24 cellular contexts compared by ENCODE assay signal in the genomic region with DNA sequence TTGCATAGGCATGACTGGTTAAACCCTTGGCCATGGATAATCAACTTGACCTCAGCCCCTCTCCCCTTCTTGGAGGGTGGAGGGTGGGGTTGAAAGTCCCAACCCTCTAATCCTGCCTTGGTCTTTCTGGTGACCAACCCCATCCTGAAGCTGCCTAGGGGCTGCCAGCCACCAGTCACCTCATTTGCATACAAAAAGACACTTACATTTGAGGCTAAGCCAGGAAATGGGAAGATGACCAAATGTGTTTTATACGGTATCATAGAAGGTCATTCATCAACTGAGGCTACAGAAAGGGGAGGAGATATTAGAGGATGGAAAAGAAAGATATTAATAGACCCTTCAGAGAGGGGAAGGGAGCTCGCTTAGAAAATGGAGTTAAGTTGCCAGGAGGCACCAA.
DNase-seq lines count a peak whose midpoint lies in the region; ATAC-seq, FAIRE-seq and TF ChIP-seq lines count a peak whose summit lies in the region.
"Had no signal": no experiment of that assay in that cellular context is flagged by ENCODE, and none has a peak within 500 bp of the region (broad histone marks: within the 10 kb centered on the region; RNA-seq: fewer than 3 reads in every experiment).

No MANE protein-coding gene starts in this region.

- no peak overlapping the region for H3K27ac ChIP-seq in CD8-positive, alpha-beta T cell (ENCODE audit: low read depth, low read length)
- no peak overlapping the region for H3K27ac ChIP-seq in kidney (ENCODE audit: low read depth in 2 of 2, low read length in 2 of 2)
- H3K27ac ChIP-seq: body of pancreas, gastrocnemius medialis, HL-60 had no signal

- H3K4me3 Mint-ChIP-seq in activated CD4-positive, alpha-beta T cell treated with anti-CD3 and anti-CD28 coated beads, Interleukin-2, amount 10 ng/mL, durations not matched to agents 24 days and 14 days: peak overlapping the region; percentile 2
- no peak overlapping the region for H3K4me3 Mint-ChIP-seq in CD8-positive, alpha-beta T cell
- H3K4me3 Mint-ChIP-seq in activated T-helper 17 cell treated with anti-CD3 and anti-CD28 coated beads, Interleukin-2, amount 50 U/mL, for 72 hours: peak overlapping the region; percentile 50
- H3K4me3 Mint-ChIP-seq: type B pancreatic cell had no signal

- H3K27me3 Mint-ChIP-seq in activated CD4-positive, alpha-beta T cell treated with anti-CD3 and anti-CD28 coated beads, Interleukin-2, amount 10 ng/mL, durations not matched to agents 24 days and 14 days: no peaks in the 10 kb centered on the region
- no peaks in the 10 kb centered on the region for H3K27me3 Mint-ChIP-seq in CD8-positive, alpha-beta T cell (ENCODE audit: low read depth)
- H3K27me3 Mint-ChIP-seq in activated T-helper 17 cell treated with anti-CD3 and anti-CD28 coated beads, Interleukin-2, amount 50 U/mL, for 72 hours: no peaks in the 10 kb centered on the region
- H3K27me3 Mint-ChIP-seq: type B pancreatic cell had no signal

- peak overlapping the region; percentile 10 for H3K27ac Mint-ChIP-seq in activated CD4-positive, alpha-beta T cell treated with anti-CD3 and anti-CD28 coated beads, Interleukin-2, amount 10 ng/mL, durations not matched to agents 24 days and 14 days
- H3K27ac Mint-ChIP-seq in CD8-positive, alpha-beta T cell: peak overlapping the region; percentile 90
- H3K27ac Mint-ChIP-seq in activated T-helper 17 cell treated with anti-CD3 and anti-CD28 coated beads, Interleukin-2, amount 50 U/mL, for 72 hours: peak overlapping the region; percentile 69

- intact Hi-C loops in activated CD4-positive, alpha-beta T cell treated with anti-CD3 and anti-CD28 coated beads, Interleukin-2, amount 10 ng/mL, durations not matched to agents 24 days and 14 days (cut with micrococcal nuclease): loop anchor here (1.0 to 2.0 kb wide), 3 partner anchors 15 to 95 kb away; no protein-coding TSS in a partner anchor
- intact Hi-C loops in CD8-positive, alpha-beta T cell (cut with DNase I, micrococcal nuclease): no loop called here
- intact Hi-C loops in kidney (cut with DNase I): no loop called here

- FAIRE-seq in kidney (lab: Jason Lieb, UNC): no peak
- FAIRE-seq: HepG2, TTC549 had no signal

- H3K36me3 Mint-ChIP-seq in activated CD4-positive, alpha-beta T cell treated with anti-CD3 and anti-CD28 coated beads, Interleukin-2, amount 10 ng/mL, durations not matched to agents 24 days and 14 days (ENCODE audit: low read depth): peaks cover 47% of the 10 kb centered on the region
- peaks cover 52% of the 10 kb centered on the region for H3K36me3 Mint-ChIP-seq in CD8-positive, alpha-beta T cell
- peaks cover 78% of the 10 kb centered on the region for H3K36me3 Mint-ChIP-seq in activated T-helper 17 cell treated with anti-CD3 and anti-CD28 coated beads, Interleukin-2, amount 50 U/mL, for 72 hours (ENCODE audit: low read depth)

- TF ChIP-seq CTCF in CD8-positive, alpha-beta T cell (IDR thresholded peaks at IDR 0.05): no peak
- no peak for TF ChIP-seq CTCF in kidney (IDR thresholded peaks at IDR 0.05; ENCODE audit: borderline replicate concordance, extremely low read depth, insufficient read depth)

- no peak for ATAC-seq in CD8-positive, alpha-beta T cell
- no peak for ATAC-seq in activated T-helper 17 cell treated with anti-CD3 and anti-CD28 coated beads, Interleukin-2, amount 50 U/mL, for 72 hours (replicated peaks)
- ATAC-seq: body of pancreas, esophagus mucosa, gastrocnemius medialis, HepG2 had no signal

- H3K4me1 ChIP-seq in CD8-positive, alpha-beta T cell (ENCODE audit: insufficient read depth, low read length): peaks cover 79% of the 10 kb centered on the region
- H3K4me1 ChIP-seq in kidney (ENCODE audit: control insufficient read depth in 1 of 2, insufficient read depth in 1 of 2, low read depth in 1 of 2, low read length in 2 of 2): peaks cover 5 to 7% of the 10 kb centered on the region in 2 donors

- H3K4me1 Mint-ChIP-seq in activated CD4-positive, alpha-beta T cell treated with anti-CD3 and anti-CD28 coated beads, Interleukin-2, amount 10 ng/mL, durations not matched to agents 24 days and 14 days: peaks cover 70% of the 10 kb centered on the region
- H3K4me1 Mint-ChIP-seq in CD8-positive, alpha-beta T cell (ENCODE audit: low read depth): peaks cover 83% of the 10 kb centered on the region
- H3K4me1 Mint-ChIP-seq in activated T-helper 17 cell treated with anti-CD3 and anti-CD28 coated beads, Interleukin-2, amount 50 U/mL, for 72 hours: peaks cover 64% of the 10 kb centered on the region

- H3K27me3 ChIP-seq in CD8-positive, alpha-beta T cell (ENCODE audit: insufficient read depth, low read length): no peaks in the 10 kb centered on the region
- H3K27me3 ChIP-seq: body of pancreas, gastrocnemius medialis had no signal

- POLR2A ChIA-PET in CD8-positive, alpha-beta T cell (lab: Charles Lee): interaction anchor here (1.0 to 1.9 kb wide), 2 partner anchors 13 to 19 kb away, joined by 3 to 7 read pairs; no protein-coding TSS in a partner anchor

- no peaks in the 10 kb centered on the region for H3K36me3 ChIP-seq in CD8-positive, alpha-beta T cell (ENCODE audit: insufficient read depth, low read length)
- no peaks in the 10 kb centered on the region for H3K36me3 ChIP-seq in kidney (ENCODE audit: control insufficient read depth in 1 of 2, insufficient read depth in 2 of 2, low read length in 2 of 2)
- H3K36me3 ChIP-seq: gastrocnemius medialis had no signal

- no peak overlapping the region for H3K9ac ChIP-seq in kidney (ENCODE audit: low read length in 2 of 2)

- no peaks in the 10 kb centered on the region for H3K9me3 ChIP-seq in CD8-positive, alpha-beta T cell (ENCODE audit: low read length)
- H3K9me3 ChIP-seq in kidney (ENCODE audit: control insufficient read depth in 1 of 2, low read length in 2 of 2): no peaks in the 10 kb centered on the region
- H3K9me3 ChIP-seq: body of pancreas, gastrocnemius medialis had no signal

- DNase-seq in activated CD4-positive, alpha-beta T cell treated with anti-CD3 and anti-CD28 coated beads, Interleukin-2, amount 10 ng/mL, durations not matched to agents 24 days and 14 days: no peak
- no peak for DNase-seq in activated CD4-positive, alpha-beta T cell treated with anti-CD3 and anti-CD28 coated beads for 1 hour
- DNase-seq in CD8-positive, alpha-beta T cell: no peak
- DNase-seq in mucosa of gallbladder (ENCODE audit: low spot score): peak; percentile 7
- DNase-seq in NCI-H2107 treated with DMSO at 0.1 percent for 48 hours (lab: John Stamatoyannopoulos, UW; ENCODE audit: unreplicated experiment): no peak
- no peak for DNase-seq in kidney
- no peak for DNase-seq in NCI-H1092 treated with DMSO at 0.1 percent for 48 hours (lab: John Stamatoyannopoulos, UW)
- DNase-seq: activated CD4-positive, alpha-beta T cell treated with anti-CD3 and anti-CD28 coated beads for 4 hours; body of pancreas; effector CD4-positive, alpha-beta T cell; gastrocnemius medialis; islet precursor cell; NCI-H1092; NCI-H1930; NCI-H345; retina; stimulated activated CD4-positive, alpha-beta T cell treated with anti-CD3 and anti-CD28 coated beads, Interleukin-4, amount 100 ng/mL, for 24 hours had no signal

- H3K4me3 ChIP-seq in CD8-positive, alpha-beta T cell (ENCODE audit: low read depth, low read length): no peak overlapping the region
- no peak overlapping the region for H3K4me3 ChIP-seq in kidney (ENCODE audit: low read length in 2 of 2)
- H3K4me3 ChIP-seq: body of pancreas, gastrocnemius medialis, lung had no signal

- peaks cover 3% of the 10 kb centered on the region for H3K9me3 Mint-ChIP-seq in activated CD4-positive, alpha-beta T cell treated with anti-CD3 and anti-CD28 coated beads, Interleukin-2, amount 10 ng/mL, durations not matched to agents 24 days and 14 days
- H3K9me3 Mint-ChIP-seq in CD8-positive, alpha-beta T cell: peaks cover under 1% of the 10 kb centered on the region
- no peaks in the 10 kb centered on the region for H3K9me3 Mint-ChIP-seq in activated T-helper 17 cell treated with anti-CD3 and anti-CD28 coated beads, Interleukin-2, amount 50 U/mL, for 72 hours

- CTCF ChIA-PET in CD8-positive, alpha-beta T cell (lab: Charles Lee): interaction anchor here (1.1 kb wide), 1 partner anchor 12 kb away, joined by 3 read pairs; no protein-coding TSS in a partner anchor

Comparison
In these comparisons a context has a peak if more than half of its experiments do, and no peak if none do; other contexts are left out.
1. H3K27ac Mint-ChIP-seq: peak in every context shown above with its lines; median percentile 90 in CD8-positive, alpha-beta T cell; 69 in activated T-helper 17 cell treated with anti-CD3 and anti-CD28 coated beads, Interleukin-2, amount 50 U/mL, for 72 hours; 10 in activated CD4-positive, alpha-beta T cell treated with anti-CD3 and anti-CD28 coated beads, Interleukin-2, amount 10 ng/mL, durations not matched to agents 24 days and 14 days.